1 cellular context compared by ENCODE assay signal in the genomic region with DNA sequence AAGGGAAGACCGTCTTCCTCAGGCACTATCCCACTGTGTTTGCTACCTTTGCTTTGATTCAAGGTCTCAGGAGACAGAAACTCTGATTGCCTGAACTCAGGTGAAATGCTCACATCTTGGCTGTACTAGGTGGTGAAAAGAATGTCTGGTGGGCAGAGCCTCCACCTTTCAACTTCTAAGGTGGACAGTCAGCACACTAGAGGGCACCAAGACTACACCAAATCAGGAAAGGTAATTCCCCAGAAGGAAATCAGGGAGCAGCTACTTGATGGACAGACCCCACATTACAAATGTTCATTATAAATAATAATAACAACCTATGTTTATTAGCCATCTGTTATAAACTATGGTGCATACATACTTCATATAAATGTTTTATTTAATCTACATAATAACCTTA.
TF ChIP-seq lines count a peak whose summit lies in the region.

No MANE protein-coding gene starts in this region.

TF ChIP-seq in HCT116, 20 proteins besides CTCF, POLR2A, EP300 and RAD21 (continued from another document):
- TF ChIP-seq, protein P1, sequence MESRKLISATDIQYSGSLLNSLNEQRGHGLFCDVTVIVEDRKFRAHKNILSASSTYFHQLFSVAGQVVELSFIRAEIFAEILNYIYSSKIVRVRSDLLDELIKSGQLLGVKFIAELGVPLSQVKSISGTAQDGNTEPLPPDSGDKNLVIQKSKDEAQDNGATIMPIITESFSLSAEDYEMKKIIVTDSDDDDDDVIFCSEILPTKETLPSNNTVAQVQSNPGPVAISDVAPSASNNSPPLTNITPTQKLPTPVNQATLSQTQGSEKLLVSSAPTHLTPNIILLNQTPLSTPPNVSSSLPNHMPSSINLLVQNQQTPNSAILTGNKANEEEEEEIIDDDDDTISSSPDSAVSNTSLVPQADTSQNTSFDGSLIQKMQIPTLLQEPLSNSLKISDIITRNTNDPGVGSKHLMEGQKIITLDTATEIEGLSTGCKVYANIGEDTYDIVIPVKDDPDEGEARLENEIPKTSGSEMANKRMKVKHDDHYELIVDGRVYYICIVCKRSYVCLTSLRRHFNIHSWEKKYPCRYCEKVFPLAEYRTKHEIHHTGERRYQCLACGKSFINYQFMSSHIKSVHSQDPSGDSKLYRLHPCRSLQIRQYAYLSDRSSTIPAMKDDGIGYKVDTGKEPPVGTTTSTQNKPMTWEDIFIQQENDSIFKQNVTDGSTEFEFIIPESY (IDR thresholded peaks at IDR 0.05; ENCODE audit: extremely low read depth, insufficient replicate concordance, low read length), result no peak
- no peak for TF ChIP-seq CEBPB (IDR thresholded peaks at IDR 0.05; ENCODE audit: low read depth)
- TF ChIP-seq SRF (IDR thresholded peaks at IDR 0.05; ENCODE audit: low read depth), result no peak
- no peak for TF ChIP-seq ELF1 (IDR thresholded peaks at IDR 0.05; ENCODE audit: borderline replicate concordance, low read depth)
- TF ChIP-seq ZFX (IDR thresholded peaks at IDR 0.05), result no peak
- TF ChIP-seq YY1 (IDR thresholded peaks at IDR 0.05; ENCODE audit: extremely low read depth, insufficient replicate concordance, low read depth, low read length), result no peak
- no peak for TF ChIP-seq SP1 (IDR thresholded peaks at IDR 0.05; ENCODE audit: low read depth)
- TF ChIP-seq JUND (IDR thresholded peaks at IDR 0.05), result no peak
- no peak for TF ChIP-seq EZH2phosphoT487 (IDR thresholded peaks at IDR 0.05; ENCODE audit: borderline replicate concordance)
- no peak for TF ChIP-seq EGR1 (IDR thresholded peaks at IDR 0.05; ENCODE audit: low read depth)
